Comparison of ENCODE assay signal across 25 cellular contexts in genomic region chr9:135997070-135998012, GRCh38. TPM values are rescaled to one million over a fixed set of nuclear protein-coding genes. Genes with fewer than 3 reads are reported as not detected.
DNase-seq lines count a peak whose midpoint lies in the region; ATAC-seq, FAIRE-seq and TF ChIP-seq lines count a peak whose summit lies in the region.
"Had no signal": no experiment of that assay in that cellular context is flagged by ENCODE, and none has a peak within 500 bp of the region (broad histone marks: within the 10 kb centered on the region; RNA-seq: fewer than 3 reads in every experiment).

No MANE protein-coding gene starts in this region.

- no peaks in the 10 kb centered on the region for H3K9me3 Mint-ChIP-seq in neural progenitor cell
- H3K9me3 Mint-ChIP-seq: CD4-positive, CD25-positive, alpha-beta regulatory T cell; T-helper 1 cell treated with Interleukin-12 subunit alpha and Interleukin-12 subunit beta and Interleukin-4 antibody, amounts not matched to agents 30 μg/mL and 1 μg/mL, for 36 hours had no signal

- H3K18ac ChIP-seq in IMR-90 (ENCODE audit: low read depth, low read length) = no peak overlapping the region

- no peak overlapping the region for H3K4me3 Mint-ChIP-seq in neural progenitor cell
- H3K4me3 Mint-ChIP-seq: B cell; CD4-positive, CD25-positive, alpha-beta regulatory T cell; T-helper 1 cell treated with Interleukin-12 subunit alpha and Interleukin-12 subunit beta and Interleukin-4 antibody, amounts not matched to agents 30 μg/mL and 1 μg/mL, for 36 hours had no signal

- H3K23ac ChIP-seq in IMR-90 (ENCODE audit: low read depth, low read length) = no peak overlapping the region

- peak overlapping the region; percentile 86 for H3K27ac Mint-ChIP-seq in neural progenitor cell
- H3K27ac Mint-ChIP-seq: B cell; CD4-positive, CD25-positive, alpha-beta regulatory T cell; T-helper 1 cell treated with Interleukin-12 subunit alpha and Interleukin-12 subunit beta and Interleukin-4 antibody, amounts not matched to agents 30 μg/mL and 1 μg/mL, for 36 hours had no signal

- no peak overlapping the region for H3K56ac ChIP-seq in IMR-90 (ENCODE audit: extremely low read depth, insufficient read depth, low read length)

- no peak overlapping the region for H2AK5ac ChIP-seq in IMR-90 (ENCODE audit: low read depth, low read length)

- peak overlapping the region in 8 of 11 experiments; percentile 8 to 36 (median 16); a peak in 7 of 22 replicates for H3K9ac ChIP-seq in BLaER1 treated with 17β-estradiol and CSF1 and Interleukin-3, amounts not matched to agents 10 nM and 100 nM
- no peak overlapping the region for H3K9ac ChIP-seq in IMR-90 (ENCODE audit: low read depth, low read length)
- H3K9ac ChIP-seq in neural progenitor cell = no peak overlapping the region
- H3K9ac ChIP-seq: KMS-11 had no signal

- no peak overlapping the region for H2BK5ac ChIP-seq in IMR-90 (ENCODE audit: low read depth, low read length, poor library complexity, severe bottlenecking)

- H3K27ac ChIP-seq in BLaER1 treated with 17β-estradiol and CSF1 and Interleukin-3, amounts not matched to agents 10 nM and 100 nM = peak overlapping the region in 7 of 11 experiments; percentile 3 to 96 (median 32); a peak in 9 of 22 replicates
- H3K27ac ChIP-seq in IMR-90 (ENCODE audit: insufficient read depth, low read length) (no peak overlapping the region), neural progenitor cell (no peak overlapping the region)
- H3K27ac ChIP-seq: HL-60, KMS-11, Peyer's patch had no signal

- 0 out of 4 replicates have a peak, but pooled peaks cover 0 to 1% of the 10 kb centered on the region in 2 experiments for H3K79me1 ChIP-seq in IMR-90 (ENCODE audit: low read depth in 1 of 2, low read length in 2 of 2)

- TF ChIP-seq POLR2A in IMR-90 (IDR thresholded peaks at IDR 0.05; ENCODE audit: low read depth, low read length) = no peak

- peaks cover 49 to 85% (median 79%) of the 10 kb centered on the region in 10 experiments for H3K4me1 ChIP-seq in BLaER1 treated with 17β-estradiol and CSF1 and Interleukin-3, amounts not matched to agents 10 nM and 100 nM
- H3K4me1 ChIP-seq in IMR-90 (ENCODE audit: control insufficient read depth, insufficient read depth, low read length) (peaks cover 14% of the 10 kb centered on the region), neural progenitor cell (peaks cover 25% of the 10 kb centered on the region)

- in situ Hi-C loops in IMR-90 (cut with MboI; ENCODE audit: low sequenced_read_pairs) = no loop called here

- DNase-seq in IMR-90 (no peak), dermis blood vessel endothelial cell (peak; percentile 32), neural progenitor cell (ENCODE audit: low spot score) (no peak), superior temporal gyrus (ENCODE audit: extremely low spot score) (no peak), HTR-8/SVneo (ENCODE audit: insufficient read length, low spot score) (no peak)
- DNase-seq in activated CD4-positive, alpha-beta T cell treated with anti-CD3 and anti-CD28 coated beads, Interleukin-2, amount 50 U/mL, for 48 hours = no peak
- DNase-seq: CD4-positive, CD25-positive, alpha-beta regulatory T cell; GDM1; MM.1S; NCI-H2029; NCI-H2227 treated with DMSO at 0.1 percent for 48 hours; NCI-H526 treated with DMSO at 0.1 percent for 48 hours; OCI-M1; Peyer's patch; SHP77 treated with DMSO at 0.1 percent for 48 hours; SW 1271 had no signal

- no peaks in the 10 kb centered on the region for H3K9me1 ChIP-seq in IMR-90 (ENCODE audit: insufficient read depth, low read length)

- TF ChIP-seq CTCF in IMR-90 (conservative IDR thresholded peaks at IDR 0.05; ENCODE audit: low read depth, low read length) (no peak), neural progenitor cell (IDR thresholded peaks at IDR 0.05) (no peak)

- WGBS in IMR-90 (ENCODE audit: extremely low coverage in 2 of 2, insufficient read length in 1 of 2), 2 experiments = 83% methylated on average over 16 of the region's 35 CpGs; no CpG with 5 or more reads in 1 of the 2 experiments

- no peak overlapping the region for H2BK120ac ChIP-seq in IMR-90 (ENCODE audit: low read depth, low read length)

- no peak overlapping the region for H4K8ac ChIP-seq in IMR-90 (ENCODE audit: low read depth in 2 of 2, low read length in 2 of 2)

- no peaks in the 10 kb centered on the region for H3K36me3 Mint-ChIP-seq in neural progenitor cell
- H3K36me3 Mint-ChIP-seq: CD4-positive, CD25-positive, alpha-beta regulatory T cell had no signal

- dilution Hi-C loops in IMR-90 (cut with HindIII; ENCODE audit: low sequenced_read_pairs, unreplicated experiment) = no loop called here

- no peaks in the 10 kb centered on the region for H3K27me3 ChIP-seq in BLaER1 treated with 17β-estradiol and CSF1 and Interleukin-3, amounts not matched to agents 10 nM and 100 nM
- H3K27me3 ChIP-seq in IMR-90 (ENCODE audit: control insufficient read depth, insufficient read depth, low read length) (no peaks in the 10 kb centered on the region), neural progenitor cell (no peaks in the 10 kb centered on the region)
- H3K27me3 ChIP-seq: Peyer's patch had no signal

- H2AFZ ChIP-seq in IMR-90 (replicated peaks; ENCODE audit: low read length, poor library complexity) (no peak overlapping the region), neural progenitor cell (replicated peaks) (no peak overlapping the region)

- H2BK15ac ChIP-seq in IMR-90 (ENCODE audit: low read depth, low read length) = no peak overlapping the region

- TF ChIP-seq RAD21 in IMR-90 (IDR thresholded peaks at IDR 0.05; ENCODE audit: low read length) = no peak

- H2BK20ac ChIP-seq in IMR-90 (ENCODE audit: low read depth, low read length) = no peak overlapping the region

- H3K79me2 ChIP-seq in neural progenitor cell (ENCODE audit: low read depth) = no peaks in the 10 kb centered on the region

- no peak overlapping the region for H3K4ac ChIP-seq in IMR-90 (ENCODE audit: low read depth, low read length)

- no peak for ATAC-seq in IMR-90 (ENCODE audit: low read depth)
- ATAC-seq: GM12878, HCT116 had no signal

- H3K14ac ChIP-seq in IMR-90 (replicated peaks; ENCODE audit: low read depth, low read length) = no peak overlapping the region

- no peaks in the 10 kb centered on the region for H3K9me3 ChIP-seq in BLaER1 treated with 17β-estradiol and CSF1 and Interleukin-3, amounts not matched to agents 10 nM and 100 nM (replicated peaks in 1 of 11)
- H3K9me3 ChIP-seq in IMR-90 (ENCODE audit: control insufficient read depth, insufficient read depth, low read length) (no peaks in the 10 kb centered on the region), neural progenitor cell (ENCODE audit: low read depth) (no peaks in the 10 kb centered on the region)
- H3K9me3 ChIP-seq: Peyer's patch had no signal

- peaks cover 19% of the 10 kb centered on the region for H3F3A ChIP-seq in neural progenitor cell (ENCODE audit: low read depth)

- intact Hi-C loops in IMR-90 (cut with micrococcal nuclease) = no loop called here

- H4K91ac ChIP-seq in IMR-90 (ENCODE audit: insufficient read depth, low read depth, low read length) = no peak overlapping the region

- POLR2A ChIA-PET in IMR-90 (lab: Charles Lee; ENCODE audit: unreplicated experiment) = no interaction called here

- H3K27me3 Mint-ChIP-seq in neural progenitor cell (ENCODE audit: insufficient read depth, low read depth) = peaks cover 7% of the 10 kb centered on the region
- H3K27me3 Mint-ChIP-seq: B cell; CD4-positive, CD25-positive, alpha-beta regulatory T cell had no signal

- H3K36me3 ChIP-seq in BLaER1 treated with 17β-estradiol and CSF1 and Interleukin-3, amounts not matched to agents 10 nM and 100 nM = no peaks in the 10 kb centered on the region
- H3K36me3 ChIP-seq in IMR-90 (ENCODE audit: control insufficient read depth, insufficient read depth, low read length) = no peaks in the 10 kb centered on the region
- H3K36me3 ChIP-seq in neural progenitor cell = no peaks in the 10 kb centered on the region
- H3K36me3 ChIP-seq: Peyer's patch had no signal

- no TSS peak for BruUV-seq in IMR-90 (replicated peaks; lab: Mats Ljungman, UMichigan)

- H3K4me2 ChIP-seq in BLaER1 treated with 17β-estradiol and CSF1 and Interleukin-3, amounts not matched to agents 10 nM and 100 nM = peak overlapping the region; percentile 9 to 100 (median 54); a peak in 20 of 22 replicates
- H3K4me2 ChIP-seq in IMR-90 (ENCODE audit: low read depth, low read length) (no peak overlapping the region), neural progenitor cell (no peak overlapping the region)
- H3K4me2 ChIP-seq: KMS-11 had no signal

- H2AK9ac ChIP-seq in IMR-90 (replicated peaks; ENCODE audit: low read depth, low read length, poor library complexity) = peak overlapping the region; percentile 50

- FAIRE-seq in HTR-8/SVneo (lab: Jason Lieb, UNC) = no peak
- FAIRE-seq: D721Med, GM12878, GM19239 had no signal

- no peak overlapping the region for H3K4me3 ChIP-seq in BLaER1 treated with 17β-estradiol and CSF1 and Interleukin-3, amounts not matched to agents 10 nM and 100 nM
- H3K4me3 ChIP-seq in IMR-90 (ENCODE audit: insufficient read depth, low read depth, low read length) (no peak overlapping the region), neural progenitor cell (no peak overlapping the region)
- H3K4me3 ChIP-seq: GM12878, Peyer's patch had no signal

- H4K5ac ChIP-seq in IMR-90 (ENCODE audit: low read depth, low read length) = no peak overlapping the region

- H4K20me1 ChIP-seq in BLaER1 treated with 17β-estradiol and CSF1 and Interleukin-3, amounts not matched to agents 10 nM and 100 nM = peaks cover 0 to 4% (median 0%) of the 10 kb centered on the region in 11 experiments; a peak in 1 of 22 replicates
- H4K20me1 ChIP-seq in IMR-90 (ENCODE audit: insufficient read depth, low read length) (no peaks in the 10 kb centered on the region), neural progenitor cell (ENCODE audit: low read depth) (no peaks in the 10 kb centered on the region)

- CTCF ChIA-PET in IMR-90 (lab: Yijun Ruan, JAX) = no interaction called here

- H3K4me1 Mint-ChIP-seq in neural progenitor cell = peaks cover 40% of the 10 kb centered on the region

TF ChIP-seq in IMR-90, 13 proteins besides CTCF, POLR2A, EP300 and RAD21 (continues in another document):
- no peak for TF ChIP-seq MAZ (IDR thresholded peaks at IDR 0.05; ENCODE audit: borderline replicate concordance, low read depth, low read length)
- TF ChIP-seq MAFK (IDR thresholded peaks at IDR 0.05; ENCODE audit: low read depth, low read length) = no peak

RNA-seq across cellular contexts. Expression of gene UBAC1, which starts 36.2 kb away (rescaled TPM):
- 25.3 and 33.6 TPM in 2 replicates for total RNA-seq in IMR-90 (2012; rRNA removed)
- 33.9 and 36.4 TPM in 2 replicates for polyA plus RNA-seq in IMR-90 (2012; rRNA removed)
- polyA plus RNA-seq in IMR-90 (2012; cell fraction: cytosol; rRNA removed) = 38.7 and 47.1 TPM in 2 replicates
- polyA plus RNA-seq in IMR-90 (2012; cell fraction: nucleus; rRNA removed; ENCODE audit: low replicate concordance) = 63.9 and 70.8 TPM in 2 replicates
- total RNA-seq in dermis blood vessel endothelial cell = 35.9 and 36.2 TPM in 2 replicates
- 53.6 and 66.0 TPM in 2 replicates for total RNA-seq in neural progenitor cell (ENCODE audit: low replicate concordance)

Comparison
In these comparisons a context has a peak if more than half of its experiments do, and no peak if none do; other contexts are left out.
1. H3K27ac ChIP-seq: peak in BLaER1 treated with 17β-estradiol and CSF1 and Interleukin-3, amounts not matched to agents 10 nM and 100 nM (7 of 11); none in IMR-90 (single experiment) and neural progenitor cell (single experiment).
2. H3K4me2 ChIP-seq: peak in BLaER1 treated with 17β-estradiol and CSF1 and Interleukin-3, amounts not matched to agents 10 nM and 100 nM (11 of 11); none in IMR-90 (single experiment) and neural progenitor cell (single experiment).
3. H3K9ac ChIP-seq: peak in BLaER1 treated with 17β-estradiol and CSF1 and Interleukin-3, amounts not matched to agents 10 nM and 100 nM (8 of 11); none in IMR-90 (single experiment) and neural progenitor cell (single experiment).